8 cellular contexts compared by ENCODE assay signal in genomic region chr6:157107915-157108651, GRCh38.
A peak's percentile ranks its signal among the peaks of the same experiment; 100 is the strongest.
DNase-seq lines count a peak whose midpoint lies in the region; ATAC-seq, FAIRE-seq and TF ChIP-seq lines count a peak whose summit lies in the region.

No MANE protein-coding gene starts in this region.

- H4K91ac ChIP-seq in mesenchymal stem cell (ENCODE audit: low read length) = no peak overlapping the region

- H3K9me3 ChIP-seq in Karpas-422 (ENCODE audit: low read length) (no peaks in the 10 kb centered on the region), GM12878 (replicated peaks; ENCODE audit: control insufficient read depth, insufficient read depth, low read length) (no peaks in the 10 kb centered on the region), mesenchymal stem cell (ENCODE audit: control insufficient read depth, low read length) (no peaks in the 10 kb centered on the region)
- no peaks in the 10 kb centered on the region for H3K9me3 ChIP-seq in effector memory CD4-positive, alpha-beta T cell (ENCODE audit: control insufficient read depth, low read length)

- no peak overlapping the region for H3K14ac ChIP-seq in mesenchymal stem cell (ENCODE audit: low read length in 2 of 2)

- H3K4me1 ChIP-seq in Karpas-422 (ENCODE audit: low read length) (peaks cover 53% of the 10 kb centered on the region), GM12878 (ENCODE audit: control insufficient read depth, insufficient read depth, low read length) (no peaks in the 10 kb centered on the region), mesenchymal stem cell (ENCODE audit: control insufficient read depth, insufficient read depth, low read depth, low read length) (peaks cover 3% of the 10 kb centered on the region)
- no peaks in the 10 kb centered on the region for H3K4me1 ChIP-seq in effector memory CD4-positive, alpha-beta T cell (ENCODE audit: control insufficient read depth, insufficient read depth, low read length, poor library complexity, severe bottlenecking)

- H3K23ac ChIP-seq in mesenchymal stem cell (ENCODE audit: low read length in 2 of 2) = no peak overlapping the region

- FAIRE-seq in GM12878 (lab: Jason Lieb, UNC) = no peak

- no peak overlapping the region for H2BK5ac ChIP-seq in mesenchymal stem cell (ENCODE audit: low read depth, low read length, poor library complexity, severe bottlenecking)

- BruUV-seq in GM12878 (replicated peaks; lab: Mats Ljungman, UMichigan) = no TSS peak

- H3K36me3 ChIP-seq in Karpas-422 (ENCODE audit: insufficient read depth, low read length) (peaks cover 25% of the 10 kb centered on the region; the same call in 1 of the 2 replicates), GM12878 (ENCODE audit: control insufficient read depth in 2 of 2, insufficient read depth in 2 of 2, low read length in 1 of 2) (peaks cover 0 to 8% of the 10 kb centered on the region in 2 experiments; a peak in 3 of 4 replicates), mesenchymal stem cell (ENCODE audit: control insufficient read depth in 1 of 2, insufficient read depth in 2 of 2, low read depth in 1 of 2, low read length in 2 of 2) (peaks cover 3 to 9% of the 10 kb centered on the region in 2 experiments)
- peaks cover 10% of the 10 kb centered on the region for H3K36me3 ChIP-seq in effector memory CD4-positive, alpha-beta T cell (ENCODE audit: control insufficient read depth, insufficient read depth, low read length)

- RAD21 ChIA-PET in GM12878 (lab: Charles Lee; ENCODE audit: unreplicated experiment) = no interaction called here

- CTCF ChIA-PET in AG04449 (lab: Yijun Ruan, JAX) = interaction anchor here (1.5 kb wide), 1 partner anchor 27 kb away, joined by 3 read pairs; no protein-coding TSS in a partner anchor
- CTCF ChIA-PET in GM12878 (lab: Yijun Ruan, JAX) = no interaction called here

- H3K27ac ChIP-seq in Karpas-422 (ENCODE audit: low read length) (peak overlapping the region; percentile 55), GM12878 (ENCODE audit: control insufficient read depth, insufficient read depth) (no peak overlapping the region), mesenchymal stem cell (ENCODE audit: low read length, poor library complexity, severe bottlenecking) (peak overlapping the region; percentile 21)
- no peak overlapping the region for H3K27ac ChIP-seq in effector memory CD4-positive, alpha-beta T cell (ENCODE audit: insufficient read depth, low read length, poor library complexity, severe bottlenecking)

- H4K8ac ChIP-seq in mesenchymal stem cell (ENCODE audit: low read length) = no peak overlapping the region

- POLR2A ChIA-PET in AG04449 (lab: Yijun Ruan, JAX) (no interaction called here), GM12878 (lab: Charles Lee) (no interaction called here)

- no peak overlapping the region for H2BK12ac ChIP-seq in mesenchymal stem cell (ENCODE audit: low read length in 2 of 2)

- TF ChIP-seq POLR2A in GM12878 (IDR thresholded peaks at IDR 0.05; ENCODE audit: low read depth, low read length) = no peak

- H2BK120ac ChIP-seq in mesenchymal stem cell (ENCODE audit: low read depth, low read length) = no peak overlapping the region

- TF ChIP-seq RAD21 in GM12878 (IDR thresholded peaks at IDR 0.05; ENCODE audit: insufficient read depth, low read depth, low read length) = no peak

- H3K9ac ChIP-seq in Karpas-422 (ENCODE audit: low read length) (no peak overlapping the region), GM12878 (ENCODE audit: control insufficient read depth, insufficient read depth, low read length) (no peak overlapping the region), mesenchymal stem cell (ENCODE audit: low read length) (peak overlapping the region; percentile 89)

- H3K27me3 ChIP-seq in Karpas-422 (ENCODE audit: low read length) (no peaks in the 10 kb centered on the region), GM12878 (replicated peaks in 1 of 2; ENCODE audit: control insufficient read depth in 2 of 2, insufficient read depth in 2 of 2, low read length in 1 of 2) (no peaks in the 10 kb centered on the region), mesenchymal stem cell (ENCODE audit: control insufficient read depth in 1 of 2, insufficient read depth in 1 of 2, low read length in 2 of 2) (no peaks in the 10 kb centered on the region)
- H3K27me3 ChIP-seq in effector memory CD4-positive, alpha-beta T cell (replicated peaks; ENCODE audit: control insufficient read depth, insufficient read depth, low read length, poor library complexity, severe bottlenecking) = no peaks in the 10 kb centered on the region

- in situ Hi-C loops in GM12878 (cut with MboI) = no loop called here

- no peak overlapping the region for H3K4ac ChIP-seq in mesenchymal stem cell (ENCODE audit: low read depth in 1 of 2, low read length in 2 of 2)

- WGBS in GM12878 (ENCODE audit: insufficient coverage, insufficient replicate concordance, low lambda C conversion rate, missing lambda C conversion rate) = 81% methylated on average over 6 of the region's 6 CpGs
- 28% methylated on average over 6 of the region's 6 CpGs for WGBS in mesenchymal stem cell

- peaks cover 15% of the 10 kb centered on the region for H3K79me1 ChIP-seq in mesenchymal stem cell (replicated peaks; ENCODE audit: low read length, poor library complexity, severe bottlenecking)

- H3K4me3 ChIP-seq in AG04449 (ENCODE audit: low read depth, low read length) (no peak overlapping the region), Karpas-422 (ENCODE audit: low read length) (no peak overlapping the region), GM12878 (no peak overlapping the region), mesenchymal stem cell (ENCODE audit: insufficient read depth in 1 of 2, low read depth in 1 of 2, low read length in 2 of 2) (peak overlapping the region in 1 of 2 experiments; percentile 50)
- no peak overlapping the region for H3K4me3 ChIP-seq in effector memory CD4-positive, alpha-beta T cell (ENCODE audit: insufficient read depth, low read depth, low read length, poor library complexity, severe bottlenecking)

- SMC1A ChIA-PET in GM12878 (lab: Charles Lee; ENCODE audit: uncharacterized antibody, unreplicated experiment) = interaction anchor here (1.0 to 1.3 kb wide), 4 partner anchors 17 to 47 kb away, joined by 3 read pairs; no protein-coding TSS in a partner anchor

- H4K20me1 ChIP-seq in Karpas-422 (ENCODE audit: insufficient read depth, low read depth, low read length) (no peaks in the 10 kb centered on the region), GM12878 (ENCODE audit: control insufficient read depth, insufficient read depth) (no peaks in the 10 kb centered on the region)

- H3K79me2 ChIP-seq in Karpas-422 (ENCODE audit: low read length) (peaks cover 70% of the 10 kb centered on the region), GM12878 (ENCODE audit: control insufficient read depth, insufficient read depth, low read length) (no peaks in the 10 kb centered on the region)

- H3K18ac ChIP-seq in mesenchymal stem cell (ENCODE audit: low read depth in 1 of 2, low read length in 2 of 2) = peak overlapping the region in 1 of 2 experiments; percentile 30

- H3K9me2 ChIP-seq in Karpas-422 (replicated peaks; ENCODE audit: insufficient read depth, low read length) = no peaks in the 10 kb centered on the region

- H3K4me2 ChIP-seq in Karpas-422 (ENCODE audit: low read depth, low read length, poor library complexity, severe bottlenecking) = peak overlapping the region; percentile 18
- no peak overlapping the region for H3K4me2 ChIP-seq in GM12878 (ENCODE audit: control insufficient read depth, insufficient read depth)
- H3K4me2 ChIP-seq in mesenchymal stem cell (ENCODE audit: low read length, poor library complexity, severe bottlenecking) = no peak overlapping the region

- no peak overlapping the region for H2BK15ac ChIP-seq in mesenchymal stem cell (ENCODE audit: low read depth, poor library complexity, severe bottlenecking)

- no peak for TF ChIP-seq EP300 in GM12878 (IDR thresholded peaks at IDR 0.05; ENCODE audit: borderline replicate concordance in 1 of 2, control insufficient read depth in 1 of 2, low read depth in 2 of 2, low read length in 2 of 2)

- no peak for TF ChIP-seq CTCF in AG04449 (IDR thresholded peaks at IDR 0.05; ENCODE audit: insufficient read depth, low read length, missing control alignments)
- TF ChIP-seq CTCF in GM12878 (IDR thresholded peaks at IDR 0.05 in 2 of 3, conservative IDR thresholded peaks at IDR 0.05 in 1 of 3; ENCODE audit: control insufficient read depth in 2 of 3, extremely low read depth in 1 of 3, insufficient read depth in 1 of 3, low read depth in 3 of 3, low read length in 3 of 3) = no peak

- H2AFZ ChIP-seq in Karpas-422 (ENCODE audit: low read length) (no peak overlapping the region), GM12878 (ENCODE audit: control insufficient read depth, low read depth, low read length) (no peak overlapping the region), mesenchymal stem cell (ENCODE audit: low read depth, low read length) (no peak overlapping the region)

- DNase-seq in AG04449 (ENCODE audit: low read depth, low spot score) (peak; percentile 78), Karpas-422 (no peak), GM12878 (ENCODE audit: low read depth, low spot score) (no peak), mesenchymal stem cell (peak; percentile 98), amygdala (lab: John Stamatoyannopoulos, UW) (no peak)
- DNase-seq in effector memory CD4-positive, alpha-beta T cell = no peak
- no peak for DNase-seq in activated CD4-positive, alpha-beta T cell treated with anti-CD3 and anti-CD28 coated beads for 4 hours
- DNase-seq in effector CD4-positive, alpha-beta T cell = no peak

- H2AK5ac ChIP-seq in mesenchymal stem cell (ENCODE audit: low read length, severe bottlenecking) = no peak overlapping the region

- ATAC-seq in GM12878 = no peak

- intact Hi-C loops in GM12878 (cut with micrococcal nuclease; ENCODE audit: unreplicated experiment) = no loop called here

TF ChIP-seq in GM12878, 131 proteins besides CTCF, POLR2A, EP300 and RAD21 (continues in another document):
- TF ChIP-seq ZNF274 (IDR thresholded peaks at IDR 0.05; ENCODE audit: insufficient read depth, insufficient read length) = no peak
- TF ChIP-seq STAT3 (IDR thresholded peaks at IDR 0.05; ENCODE audit: low read depth, low read length) = no peak
- no peak for TF ChIP-seq SPI1 (IDR thresholded peaks at IDR 0.05; ENCODE audit: borderline replicate concordance, insufficient read depth, low read depth, low read length)
- TF ChIP-seq, protein P1, sequence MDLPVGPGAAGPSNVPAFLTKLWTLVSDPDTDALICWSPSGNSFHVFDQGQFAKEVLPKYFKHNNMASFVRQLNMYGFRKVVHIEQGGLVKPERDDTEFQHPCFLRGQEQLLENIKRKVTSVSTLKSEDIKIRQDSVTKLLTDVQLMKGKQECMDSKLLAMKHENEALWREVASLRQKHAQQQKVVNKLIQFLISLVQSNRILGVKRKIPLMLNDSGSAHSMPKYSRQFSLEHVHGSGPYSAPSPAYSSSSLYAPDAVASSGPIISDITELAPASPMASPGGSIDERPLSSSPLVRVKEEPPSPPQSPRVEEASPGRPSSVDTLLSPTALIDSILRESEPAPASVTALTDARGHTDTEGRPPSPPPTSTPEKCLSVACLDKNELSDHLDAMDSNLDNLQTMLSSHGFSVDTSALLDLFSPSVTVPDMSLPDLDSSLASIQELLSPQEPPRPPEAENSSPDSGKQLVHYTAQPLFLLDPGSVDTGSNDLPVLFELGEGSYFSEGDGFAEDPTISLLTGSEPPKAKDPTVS (IDR thresholded peaks at IDR 0.05; ENCODE audit: low read depth, low read length) = no peak

Comparison
In these comparisons a context has a peak if more than half of its experiments do, and no peak if none do; other contexts are left out.
1. DNase-seq: peak in AG04449 (single experiment) and mesenchymal stem cell (single experiment); none in Karpas-422 (single experiment), GM12878 (single experiment), effector memory CD4-positive, alpha-beta T cell (0 of 3), amygdala (0 of 56), activated CD4-positive, alpha-beta T cell treated with anti-CD3 and anti-CD28 coated beads for 4 hours (0 of 2) and effector CD4-positive, alpha-beta T cell (single experiment).
2. H3K27ac ChIP-seq: peak in Karpas-422 (single experiment) and mesenchymal stem cell (single experiment); none in GM12878 (single experiment) and effector memory CD4-positive, alpha-beta T cell (single experiment).